In the genomic region with DNA sequence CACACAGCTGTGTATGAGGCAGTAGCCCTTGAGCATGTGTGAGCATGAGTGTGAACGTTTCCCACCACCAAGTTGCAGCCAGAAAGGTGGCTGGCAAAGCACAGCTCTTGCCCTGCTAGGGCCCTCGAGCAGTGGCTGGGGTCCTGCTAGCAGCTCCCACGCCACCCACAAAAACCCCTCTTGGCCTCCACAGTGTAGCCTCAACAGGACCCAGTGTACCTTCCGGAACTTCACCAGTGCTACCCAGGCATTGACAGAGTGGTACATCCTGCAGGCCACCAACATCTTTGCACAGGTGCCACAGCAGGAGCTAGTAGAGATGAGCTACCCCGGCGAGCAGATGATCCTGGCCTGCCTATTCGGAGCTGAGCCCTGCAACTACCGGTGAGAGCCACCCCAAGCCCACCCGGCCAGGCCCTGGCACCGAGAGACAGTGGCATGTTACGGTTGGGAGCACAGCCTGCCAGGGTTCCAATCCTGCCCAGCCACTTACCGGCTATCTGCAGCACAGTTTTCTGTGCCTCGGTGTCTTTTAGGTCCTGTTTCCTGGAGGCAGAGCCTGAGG, we compare ENCODE assay signal across 20 cellular contexts. TPM values are rescaled to one million over a fixed set of nuclear protein-coding genes. Genes with fewer than 3 reads are reported as not detected.
DNase-seq lines count a peak whose midpoint lies in the region; FAIRE-seq and TF ChIP-seq lines count a peak whose summit lies in the region.
"Had no signal": no experiment of that assay in that cellular context is flagged by ENCODE, and none has a peak within 500 bp of the region (broad histone marks: within the 10 kb centered on the region; RNA-seq: fewer than 3 reads in every experiment).

No MANE protein-coding gene starts in this region.

- intact Hi-C loops in kidney (cut with DNase I) (no loop called here), sigmoid colon (cut with DNase I) (no loop called here), esophagus squamous epithelium (cut with DNase I) (no loop called here)

- H3K4me1 ChIP-seq in kidney (ENCODE audit: control insufficient read depth in 1 of 2, insufficient read depth in 1 of 2, low read depth in 1 of 2, low read length in 2 of 2) = no peaks in the 10 kb centered on the region
- no peaks in the 10 kb centered on the region for H3K4me1 ChIP-seq in sigmoid colon
- no peaks in the 10 kb centered on the region for H3K4me1 ChIP-seq in esophagus squamous epithelium
- H3K4me1 ChIP-seq: A549 had no signal

- no peaks in the 10 kb centered on the region for H3K4me1 Mint-ChIP-seq in nephron progenitor cell
- H3K4me1 Mint-ChIP-seq: GM23338 had no signal

- peaks cover 13% of the 10 kb centered on the region for H3K27me3 Mint-ChIP-seq in nephron progenitor cell (ENCODE audit: low read depth, poor library complexity)

- no peak for TF ChIP-seq POLR2A in sigmoid colon (IDR thresholded peaks at IDR 0.05)
- TF ChIP-seq POLR2A in esophagus squamous epithelium (IDR thresholded peaks at IDR 0.05) = no peak

- H3K27me3 ChIP-seq in sigmoid colon (no peaks in the 10 kb centered on the region), esophagus squamous epithelium (no peaks in the 10 kb centered on the region)

- H3K9me3 ChIP-seq in kidney (ENCODE audit: control insufficient read depth in 1 of 2, low read length in 2 of 2) = no peaks in the 10 kb centered on the region
- H3K9me3 ChIP-seq in sigmoid colon = no peaks in the 10 kb centered on the region
- H3K9me3 ChIP-seq in esophagus squamous epithelium = no peaks in the 10 kb centered on the region
- H3K9me3 ChIP-seq: A549 had no signal

- H3K4me3 ChIP-seq in kidney (ENCODE audit: low read length in 2 of 2) (no peak overlapping the region), sigmoid colon (no peak overlapping the region), esophagus squamous epithelium (no peak overlapping the region)
- H3K4me3 ChIP-seq: A549, GM23338 had no signal

- TF ChIP-seq CTCF in kidney (IDR thresholded peaks at IDR 0.05; ENCODE audit: borderline replicate concordance, extremely low read depth, insufficient read depth) (no peak), nephron progenitor cell (IDR thresholded peaks at IDR 0.05) (no peak), sigmoid colon (IDR thresholded peaks at IDR 0.05) (no peak), esophagus squamous epithelium (IDR thresholded peaks at IDR 0.05) (no peak)

- peaks cover 9% of the 10 kb centered on the region for H3K9me3 Mint-ChIP-seq in nephron progenitor cell
- H3K9me3 Mint-ChIP-seq: HFFc6 had no signal

- TF ChIP-seq EP300 in sigmoid colon (IDR thresholded peaks at IDR 0.05) = no peak

- WGBS in sigmoid colon, 2 donors = 91 to 93% methylated on average over 13 of the region's 13 CpGs
- WGBS in esophagus squamous epithelium, 2 donors = 77 to 84% methylated on average over 4 to 13 of the region's 13 CpGs

- FAIRE-seq in kidney (lab: Jason Lieb, UNC) = no peak
- FAIRE-seq: A549, HTR-8/SVneo had no signal

- H3K36me3 ChIP-seq in kidney (ENCODE audit: control insufficient read depth in 1 of 2, insufficient read depth in 2 of 2, low read length in 2 of 2) (no peaks in the 10 kb centered on the region), sigmoid colon (no peaks in the 10 kb centered on the region), esophagus squamous epithelium (peaks cover 0 to 52% (median 0%) of the 10 kb centered on the region in 3 donors)

- H3K36me3 Mint-ChIP-seq in nephron progenitor cell (ENCODE audit: low read depth) = no peaks in the 10 kb centered on the region
- H3K36me3 Mint-ChIP-seq: CD8-positive, alpha-beta T cell had no signal

- H3K9ac ChIP-seq in kidney (ENCODE audit: low read length in 2 of 2) = no peak overlapping the region

- no peak overlapping the region for H3K4me3 Mint-ChIP-seq in nephron progenitor cell
- H3K4me3 Mint-ChIP-seq: CD8-positive, alpha-beta T cell; GM23338; HFFc6 had no signal

- DNase-seq in activated effector memory CD4-positive, alpha-beta T cell treated with anti-CD3 and anti-CD28 coated beads, Interleukin-2, amount 50 U/mL, for 16 hours = peak; percentile 41
- no peak for DNase-seq in activated effector memory CD4-positive, alpha-beta T cell treated with Interleukin-2 at 50 U/mL for 16 hours
- DNase-seq in kidney (peak; percentile 41), nephron progenitor cell (no peak), sigmoid colon (peak; percentile 44), esophagus squamous epithelium (lab: John Stamatoyannopoulos, UW) (no peak), NCI-H446 treated with DMSO at 0.1 percent for 48 hours (lab: John Stamatoyannopoulos, UW) (no peak), NOMO-1 (lab: John Stamatoyannopoulos, UW; ENCODE audit: unreplicated experiment in 2 of 2) (no peak)
- DNase-seq: AML-193; Calu3; CD8-positive, alpha-beta T cell; DMS79 treated with DMSO at 0.1 percent for 48 hours; GF-D8; HFFc6 had no signal

- H3K27ac ChIP-seq in kidney (ENCODE audit: low read depth in 2 of 2, low read length in 2 of 2) (no peak overlapping the region), sigmoid colon (no peak overlapping the region), esophagus squamous epithelium (no peak overlapping the region)
- H3K27ac ChIP-seq: 22Rv1, A549, C4-2B had no signal

- H3K27ac Mint-ChIP-seq in nephron progenitor cell = peak overlapping the region; percentile 43
- H3K27ac Mint-ChIP-seq: CD8-positive, alpha-beta T cell; GM23338; HFFc6 had no signal

RNA-seq across cellular contexts. Expression of a gene that starts 53.1 kb away (rescaled TPM):
- total RNA-seq in kidney (7.8 TPM), sigmoid colon (1 to 10 TPM; 1.7 to 9.2 (median 5.9) TPM), esophagus squamous epithelium (10 to 100 TPM; 24.9 to 86.8 (median 36.2) TPM)
- polyA plus RNA-seq in kidney (ENCODE audit: insufficient read depth, low read depth, low replicate concordance) (62.9 TPM), sigmoid colon (100 to 1,000 TPM in 1 of 3 donors, 10 to 100 TPM in 2; 46.8 to 212 (median 51.3) TPM)
- total RNA-seq: Calu3; CD8-positive, alpha-beta T cell; HFFc6 had no signal
- polyA plus RNA-seq: BJ had no signal

Comparison
In these comparisons a context has a peak if more than half of its experiments do, and no peak if none do; other contexts are left out.
1. DNase-seq: peak in activated effector memory CD4-positive, alpha-beta T cell treated with anti-CD3 and anti-CD28 coated beads, Interleukin-2, amount 50 U/mL, for 16 hours (single experiment), kidney (single experiment) and sigmoid colon (single experiment); none in activated effector memory CD4-positive, alpha-beta T cell treated with Interleukin-2 at 50 U/mL for 16 hours (single experiment), nephron progenitor cell (single experiment), esophagus squamous epithelium (single experiment), NCI-H446 treated with DMSO at 0.1 percent for 48 hours (single experiment) and NOMO-1 (0 of 2).